8 cellular contexts compared by ENCODE assay signal in the genomic region with DNA sequence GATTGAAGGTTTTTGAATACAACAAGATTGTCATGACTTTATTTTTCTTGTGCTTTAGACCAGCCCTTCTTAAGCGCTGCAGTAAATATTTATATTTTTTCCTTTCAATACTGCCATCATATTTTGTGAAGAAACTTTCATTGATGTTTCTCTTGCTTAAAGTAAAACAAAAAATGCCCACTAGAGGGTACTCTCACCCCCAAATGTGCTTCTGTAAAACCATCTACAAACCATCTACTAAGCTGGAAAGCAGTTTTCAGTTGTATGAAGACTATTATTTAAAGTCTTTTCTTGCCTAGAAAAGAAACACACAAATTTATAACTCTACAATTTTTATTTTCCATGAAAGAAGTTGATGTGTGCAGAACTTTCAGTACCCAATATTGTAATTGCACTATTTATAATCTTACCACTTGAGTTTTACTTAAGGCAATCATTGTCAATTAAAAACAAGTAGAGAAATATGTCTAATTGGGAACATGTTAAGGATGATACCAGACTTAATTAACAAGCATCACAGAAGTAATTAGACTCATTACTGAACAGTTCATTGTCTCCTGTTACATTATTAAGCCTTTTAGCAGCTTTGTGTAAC. TPM values are rescaled to one million over a fixed set of nuclear protein-coding genes. Genes with fewer than 3 reads are reported as not detected.
DNase-seq lines count a peak whose midpoint lies in the region; ATAC-seq and TF ChIP-seq lines count a peak whose summit lies in the region.

No MANE protein-coding gene starts in this region.

- peaks cover 13% of the 10 kb centered on the region for H3K36me3 Mint-ChIP-seq in activated CD4-positive, alpha-beta T cell treated with anti-CD3 and anti-CD28 coated beads for 36 hours (ENCODE audit: low read depth)

- peak; percentile 69 for TF ChIP-seq CTCF in osteoblast (IDR thresholded peaks at IDR 0.05; ENCODE audit: extremely low read depth, low read depth, low read length)

- H3K9me3 ChIP-seq in osteoblast (ENCODE audit: low read depth, low read length) = no peaks in the 10 kb centered on the region

- H3K9me3 Mint-ChIP-seq in activated CD4-positive, alpha-beta T cell treated with anti-CD3 and anti-CD28 coated beads for 36 hours (ENCODE audit: low read depth) = no peaks in the 10 kb centered on the region

- no peaks in the 10 kb centered on the region for H4K20me1 ChIP-seq in osteoblast (ENCODE audit: insufficient read depth, low read length)

- DNase-seq in NCI-H1436 (lab: John Stamatoyannopoulos, UW) (peak; percentile 10), NCI-H1436 treated with DMSO at 0.1 percent for 48 hours (lab: John Stamatoyannopoulos, UW) (no peak), NCI-H82 (lab: John Stamatoyannopoulos, UW) (peak; percentile 63), dermis microvascular lymphatic vessel endothelial cell (ENCODE audit: low read depth in 2 of 2) (peak; percentile 74 to 79), osteoblast (ENCODE audit: insufficient read length, low spot score, missing footprints) (peak; percentile 31)
- no peak for DNase-seq in activated CD4-positive, alpha-beta T cell treated with anti-CD3 and anti-CD28 coated beads for 36 hours

- peak overlapping the region; percentile 97 for H3K27ac ChIP-seq in osteoblast (ENCODE audit: low read depth, low read length)

- H3K4me2 ChIP-seq in osteoblast (ENCODE audit: insufficient read depth, low read length) = peak overlapping the region; percentile 76

- peaks cover 59% of the 10 kb centered on the region for H3K79me2 ChIP-seq in osteoblast (ENCODE audit: insufficient read depth, low read length)

- CTCF ChIA-PET in activated CD4-positive, alpha-beta T cell treated with anti-CD3 and anti-CD28 coated beads for 36 hours (lab: Charles Lee) = interaction anchor here (0.6 to 2.2 kb wide), 8 partner anchors 9 to 1095 kb away, joined by 3 to 12 read pairs (median 4); partner anchors contain the start of genes LEPR and LEPROT

- intact Hi-C loops in activated CD4-positive, alpha-beta T cell treated with anti-CD3 and anti-CD28 coated beads for 36 hours (cut with DNase I, micrococcal nuclease) = loop anchor here (1.0 to 5.0 kb wide), 3 partner anchors 28 to 256 kb away; no protein-coding TSS in a partner anchor

- H3K36me3 ChIP-seq in osteoblast (ENCODE audit: insufficient read depth, low read length) = peaks cover 64% of the 10 kb centered on the region

- H3K4me3 Mint-ChIP-seq in activated CD4-positive, alpha-beta T cell treated with anti-CD3 and anti-CD28 coated beads for 36 hours = no peak overlapping the region

- H3K4me1 ChIP-seq in osteoblast (ENCODE audit: insufficient read depth, low read length) = peaks cover 38% of the 10 kb centered on the region

- H3K27me3 ChIP-seq in osteoblast (ENCODE audit: insufficient read depth, low read length) = no peaks in the 10 kb centered on the region

- no peak overlapping the region for H3K4me3 ChIP-seq in osteoblast (ENCODE audit: insufficient read depth, low read length)

- no peak overlapping the region for H2AFZ ChIP-seq in osteoblast (ENCODE audit: low read length)

- no peaks in the 10 kb centered on the region for H3K27me3 Mint-ChIP-seq in activated CD4-positive, alpha-beta T cell treated with anti-CD3 and anti-CD28 coated beads for 36 hours

- no peak overlapping the region for H3K27ac Mint-ChIP-seq in activated CD4-positive, alpha-beta T cell treated with anti-CD3 and anti-CD28 coated beads for 36 hours

- H3K4me1 Mint-ChIP-seq in activated CD4-positive, alpha-beta T cell treated with anti-CD3 and anti-CD28 coated beads for 36 hours = peaks cover 10% of the 10 kb centered on the region

- ATAC-seq in HG02884 (IDR thresholded peaks at IDR 0.05; ENCODE audit: unreplicated experiment) (peak; percentile 73), GM18858 (IDR thresholded peaks at IDR 0.05; ENCODE audit: unreplicated experiment) (no peak)
- ATAC-seq in activated CD4-positive, alpha-beta T cell treated with anti-CD3 and anti-CD28 coated beads for 36 hours = no peak

- POLR2A ChIA-PET in activated CD4-positive, alpha-beta T cell treated with anti-CD3 and anti-CD28 coated beads for 36 hours (lab: Charles Lee) = no interaction called here

RNA-seq across cellular contexts. Expression of gene LEPR, which starts 10.7 kb away (rescaled TPM):
- total RNA-seq in dermis microvascular lymphatic vessel endothelial cell (25.4 and 40.5 TPM in 2 replicates), osteoblast (169 and 235 TPM in 2 replicates)
- 1 to 10 TPM; 2.7 to 3.7 TPM for total RNA-seq in activated CD4-positive, alpha-beta T cell treated with anti-CD3 and anti-CD28 coated beads for 36 hours

RNA-seq across cellular contexts. Expression of gene LEPROT, which starts 10.7 kb away (rescaled TPM):
- total RNA-seq in dermis microvascular lymphatic vessel endothelial cell = 46.2 and 76.0 TPM in 2 replicates
- 87.9 and 111 TPM in 2 replicates for total RNA-seq in osteoblast
- 10 to 100 TPM; 11.2 to 19.1 TPM for total RNA-seq in activated CD4-positive, alpha-beta T cell treated with anti-CD3 and anti-CD28 coated beads for 36 hours

Comparison
In these comparisons a context has a peak if more than half of its experiments do, and no peak if none do; other contexts are left out.
1. DNase-seq: peak in NCI-H1436 (single experiment), NCI-H82 (single experiment), dermis microvascular lymphatic vessel endothelial cell (2 of 2) and osteoblast (single experiment); none in NCI-H1436 treated with DMSO at 0.1 percent for 48 hours (single experiment) and activated CD4-positive, alpha-beta T cell treated with anti-CD3 and anti-CD28 coated beads for 36 hours (single experiment).